9 cellular contexts compared by ENCODE assay signal in the genomic region with DNA sequence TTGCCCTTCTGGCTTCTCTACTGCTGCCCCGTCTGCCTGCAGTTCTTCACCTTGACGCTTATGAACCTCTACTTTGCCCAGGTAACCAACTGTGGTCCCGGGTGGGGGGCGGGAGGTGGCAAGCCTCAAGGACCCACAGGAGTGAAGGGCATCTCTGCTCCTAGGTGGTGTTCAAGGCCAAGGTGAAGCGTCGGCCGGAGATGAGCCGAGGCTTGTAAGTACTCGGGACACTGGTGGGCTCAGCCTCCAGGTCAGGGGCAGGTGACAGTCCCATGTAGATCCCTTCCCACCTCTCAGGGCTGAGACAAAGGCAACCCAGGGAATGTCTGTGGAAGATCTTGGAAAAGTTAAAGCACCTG. TPM values are rescaled to one million over a fixed set of nuclear protein-coding genes. Genes with fewer than 3 reads are reported as not detected.
A peak's percentile ranks its signal among the peaks of the same experiment; 100 is the strongest.
DNase-seq lines count a peak whose midpoint lies in the region; ATAC-seq and TF ChIP-seq lines count a peak whose summit lies in the region.
"Had no signal": no experiment of that assay in that cellular context is flagged by ENCODE, and none has a peak within 500 bp of the region (broad histone marks: within the 10 kb centered on the region; RNA-seq: fewer than 3 reads in every experiment).

No MANE protein-coding gene starts in this region.

- H3K36me3 ChIP-seq in MM.1S (replicated peaks; ENCODE audit: insufficient read depth, low read length) (no peaks in the 10 kb centered on the region), psoas muscle (ENCODE audit: insufficient read depth in 1 of 2, low read depth in 1 of 2) (peaks cover 0 to 11% of the 10 kb centered on the region in 2 donors), colonic mucosa (no peaks in the 10 kb centered on the region)

- peaks cover 10% of the 10 kb centered on the region for H3K4me1 ChIP-seq in MM.1S (ENCODE audit: low read length)
- peaks cover 26% of the 10 kb centered on the region for H3K4me1 ChIP-seq in psoas muscle
- H3K4me1 ChIP-seq in colonic mucosa, result peaks cover 11% of the 10 kb centered on the region

- no peak overlapping the region for H2AFZ ChIP-seq in MM.1S (ENCODE audit: low read length)

- H3K4me2 ChIP-seq in MM.1S (ENCODE audit: low read depth, low read length), result peak overlapping the region; percentile 98; the same call in 1 of the 2 replicates

- TF ChIP-seq CTCF in MM.1S (IDR thresholded peaks at IDR 0.05; ENCODE audit: low read length) (no peak), psoas muscle (IDR thresholded peaks at IDR 0.05) (no peak), colonic mucosa (IDR thresholded peaks at IDR 0.05) (no peak)

- H3K27ac ChIP-seq in MM.1S (ENCODE audit: low read length), result no peak overlapping the region
- peak overlapping the region; percentile 93 for H3K27ac ChIP-seq in psoas muscle
- H3K27ac ChIP-seq in colonic mucosa, result no peak overlapping the region

- intact Hi-C loops in dendritic cell treated with granulocyte-macrophage colony-stimulating factor and Interleukin-4, amounts not matched to agents 40 ng/mL and 50 ng/mL, for 4 days (cut with micrococcal nuclease), result no loop called here
- intact Hi-C loops in psoas muscle (cut with DNase I), result no loop called here
- intact Hi-C loops in colonic mucosa (cut with DNase I), result no loop called here

- no peaks in the 10 kb centered on the region for H3K9me3 ChIP-seq in MM.1S (replicated peaks; ENCODE audit: insufficient read depth, low read length)
- no peaks in the 10 kb centered on the region for H3K9me3 ChIP-seq in psoas muscle
- H3K9me3 ChIP-seq in colonic mucosa, result no peaks in the 10 kb centered on the region

- H3K27me3 Mint-ChIP-seq in activated CD8-positive, alpha-beta memory T cell treated with anti-CD3 and anti-CD28 coated beads, Interleukin-2, amount 10 ng/mL, durations not matched to agents 7 days and 5 days, result peaks cover 11% of the 10 kb centered on the region
- H3K27me3 Mint-ChIP-seq in dendritic cell treated with granulocyte-macrophage colony-stimulating factor and Interleukin-4, amounts not matched to agents 40 ng/mL and 50 ng/mL, for 4 days, result peaks cover 31% of the 10 kb centered on the region

- peaks cover 12% of the 10 kb centered on the region for H3F3A ChIP-seq in MM.1S (ENCODE audit: insufficient read depth, low read length)

- H3K79me2 ChIP-seq in MM.1S (ENCODE audit: low read length), result peaks cover 29% of the 10 kb centered on the region

- no peak for ATAC-seq in activated CD8-positive, alpha-beta memory T cell treated with anti-CD3 and anti-CD28 coated beads, Interleukin-2, amount 10 ng/mL, durations not matched to agents 7 days and 5 days
- ATAC-seq in psoas muscle, result no peak

- WGBS in psoas muscle, 3 donors, result 88 to 94% (median 90%) methylated on average over 9 of the region's 9 CpGs

- DNase-seq in activated CD8-positive, alpha-beta memory T cell treated with anti-CD3 and anti-CD28 coated beads, Interleukin-2, amount 10 ng/mL, durations not matched to agents 7 days and 5 days, result no peak
- no peak for DNase-seq in activated CD8-positive, alpha-beta memory T cell treated with anti-CD3 and anti-CD28 coated beads, Interleukin-2, amount 50 U/mL, for 4 hours
- DNase-seq in MM.1S (no peak), psoas muscle (no peak), NCI-H2107 (lab: John Stamatoyannopoulos, UW) (no peak), NCI-H2171 treated with DMSO at 0.1 percent for 48 hours (lab: John Stamatoyannopoulos, UW) (no peak), colonic mucosa (no peak)

- H3K9ac ChIP-seq in MM.1S (ENCODE audit: low read length) (no peak overlapping the region), colonic mucosa (ENCODE audit: low read depth in 2 of 2, low read length in 2 of 2) (peak overlapping the region in 1 of 2 donors; percentile 84)
- H3K9ac ChIP-seq: parathyroid adenoma had no signal

- no peaks in the 10 kb centered on the region for H4K20me1 ChIP-seq in MM.1S (ENCODE audit: insufficient read depth, low read length)

- peak overlapping the region; percentile 79 for H3K4me3 Mint-ChIP-seq in activated CD8-positive, alpha-beta memory T cell treated with anti-CD3 and anti-CD28 coated beads, Interleukin-2, amount 10 ng/mL, durations not matched to agents 7 days and 5 days
- H3K4me3 Mint-ChIP-seq in dendritic cell treated with granulocyte-macrophage colony-stimulating factor and Interleukin-4, amounts not matched to agents 40 ng/mL and 50 ng/mL, for 4 days, result peak overlapping the region; percentile 76

- H3K9me2 ChIP-seq in MM.1S (replicated peaks; ENCODE audit: insufficient read depth, low read length), result no peaks in the 10 kb centered on the region

- no peak overlapping the region for H3K4me3 ChIP-seq in MM.1S (ENCODE audit: low read length)
- H3K4me3 ChIP-seq in psoas muscle, result peak overlapping the region; percentile 79
- no peak overlapping the region for H3K4me3 ChIP-seq in colonic mucosa

- CTCF ChIA-PET in activated CD8-positive, alpha-beta memory T cell treated with anti-CD3 and anti-CD28 coated beads, Interleukin-2, amount 10 ng/mL, durations not matched to agents 7 days and 5 days (lab: Charles Lee), result interaction anchor here (1.0 to 15.2 kb wide), 4 partner anchors 10 to 21 kb away, joined by 3 to 188 read pairs (median 6); partner anchors contain the start of genes CATSPERZ and ESRRA

- H3K4me1 Mint-ChIP-seq in activated CD8-positive, alpha-beta memory T cell treated with anti-CD3 and anti-CD28 coated beads, Interleukin-2, amount 10 ng/mL, durations not matched to agents 7 days and 5 days, result peaks cover 18% of the 10 kb centered on the region
- peaks cover 42% of the 10 kb centered on the region for H3K4me1 Mint-ChIP-seq in dendritic cell treated with granulocyte-macrophage colony-stimulating factor and Interleukin-4, amounts not matched to agents 40 ng/mL and 50 ng/mL, for 4 days (ENCODE audit: low read depth)

- H3K27me3 ChIP-seq in MM.1S (replicated peaks; ENCODE audit: insufficient read depth, low read length) (peaks cover 11% of the 10 kb centered on the region), psoas muscle (ENCODE audit: insufficient read depth in 3 of 3, low read length in 2 of 3) (peaks cover 0 to 13% (median 4%) of the 10 kb centered on the region in 3 donors), colonic mucosa (peaks cover 18% of the 10 kb centered on the region)

- peak overlapping the region; percentile 67 for H3K27ac Mint-ChIP-seq in activated CD8-positive, alpha-beta memory T cell treated with anti-CD3 and anti-CD28 coated beads, Interleukin-2, amount 10 ng/mL, durations not matched to agents 7 days and 5 days
- peak overlapping the region; percentile 13 for H3K27ac Mint-ChIP-seq in dendritic cell treated with granulocyte-macrophage colony-stimulating factor and Interleukin-4, amounts not matched to agents 40 ng/mL and 50 ng/mL, for 4 days

- H3K36me3 Mint-ChIP-seq in activated CD8-positive, alpha-beta memory T cell treated with anti-CD3 and anti-CD28 coated beads, Interleukin-2, amount 10 ng/mL, durations not matched to agents 7 days and 5 days, result peaks cover 3% of the 10 kb centered on the region
- peaks cover 52% of the 10 kb centered on the region for H3K36me3 Mint-ChIP-seq in dendritic cell treated with granulocyte-macrophage colony-stimulating factor and Interleukin-4, amounts not matched to agents 40 ng/mL and 50 ng/mL, for 4 days (ENCODE audit: low read depth)

- no peaks in the 10 kb centered on the region for H3K9me3 Mint-ChIP-seq in activated CD8-positive, alpha-beta memory T cell treated with anti-CD3 and anti-CD28 coated beads, Interleukin-2, amount 10 ng/mL, durations not matched to agents 7 days and 5 days (ENCODE audit: low read depth)
- no peaks in the 10 kb centered on the region for H3K9me3 Mint-ChIP-seq in dendritic cell treated with granulocyte-macrophage colony-stimulating factor and Interleukin-4, amounts not matched to agents 40 ng/mL and 50 ng/mL, for 4 days

RNA-seq across cellular contexts. Expression of gene GPR137, which starts 1.1 kb away (rescaled TPM):
- 10 to 100 TPM; 32.9 to 46.0 TPM for total RNA-seq in activated CD8-positive, alpha-beta memory T cell treated with anti-CD3 and anti-CD28 coated beads, Interleukin-2, amount 10 ng/mL, durations not matched to agents 7 days and 5 days
- total RNA-seq in psoas muscle, result 10 to 100 TPM; 13.8 to 20.7 (median 17.6) TPM
- polyA plus RNA-seq in psoas muscle, result 10 to 100 TPM; 14.2 to 49.9 (median 17.7) TPM
- 10 to 100 TPM; 36.0 to 58.8 TPM for total RNA-seq in colonic mucosa

RNA-seq across cellular contexts. Expression of gene BAD, which starts 2.3 kb away (rescaled TPM):
- 10 to 100 TPM; 35.6 to 36.1 TPM for total RNA-seq in activated CD8-positive, alpha-beta memory T cell treated with anti-CD3 and anti-CD28 coated beads, Interleukin-2, amount 10 ng/mL, durations not matched to agents 7 days and 5 days
- total RNA-seq in psoas muscle (10 to 100 TPM; 29.8 to 32.6 (median 30.4) TPM), colonic mucosa (10 to 100 TPM; 86.0 to 89.6 TPM)
- 100 to 1,000 TPM in 1 of 3 donors, 10 to 100 TPM in 2; 27.7 to 135 (median 69.1) TPM for polyA plus RNA-seq in psoas muscle

RNA-seq across cellular contexts. Expression of gene KCNK4, which starts 4.3 kb away (rescaled TPM):
- under 1 TPM in 1 of 2 experiments, not detected in 1; 0.29 TPM for total RNA-seq in activated CD8-positive, alpha-beta memory T cell treated with anti-CD3 and anti-CD28 coated beads, Interleukin-2, amount 10 ng/mL, durations not matched to agents 7 days and 5 days
- not detected for total RNA-seq in psoas muscle
- not detected for polyA plus RNA-seq in psoas muscle
- not detected for total RNA-seq in colonic mucosa

RNA-seq across cellular contexts. Expression of gene CATSPERZ, which starts 13.4 kb away (rescaled TPM):
- not detected for total RNA-seq in activated CD8-positive, alpha-beta memory T cell treated with anti-CD3 and anti-CD28 coated beads, Interleukin-2, amount 10 ng/mL, durations not matched to agents 7 days and 5 days
- not detected for total RNA-seq in psoas muscle
- under 1 TPM in 1 of 3 donors, not detected in 2; 0.05 TPM for polyA plus RNA-seq in psoas muscle
- total RNA-seq in colonic mucosa, result under 1 TPM in 1 of 2 donors, not detected in 1; 0.56 TPM

RNA-seq across cellular contexts. Expression of gene ESRRA, which starts 18.5 kb away (rescaled TPM):
- 10 to 100 TPM; 46.6 to 54.0 TPM for total RNA-seq in activated CD8-positive, alpha-beta memory T cell treated with anti-CD3 and anti-CD28 coated beads, Interleukin-2, amount 10 ng/mL, durations not matched to agents 7 days and 5 days
- total RNA-seq in psoas muscle (100 to 1,000 TPM; 104 to 261 (median 146) TPM), colonic mucosa (100 to 1,000 TPM; 150 to 187 TPM)
- 100 to 1,000 TPM; 274 to 362 (median 316) TPM for polyA plus RNA-seq in psoas muscle
